1 cellular context compared by ENCODE assay signal in the genomic region with DNA sequence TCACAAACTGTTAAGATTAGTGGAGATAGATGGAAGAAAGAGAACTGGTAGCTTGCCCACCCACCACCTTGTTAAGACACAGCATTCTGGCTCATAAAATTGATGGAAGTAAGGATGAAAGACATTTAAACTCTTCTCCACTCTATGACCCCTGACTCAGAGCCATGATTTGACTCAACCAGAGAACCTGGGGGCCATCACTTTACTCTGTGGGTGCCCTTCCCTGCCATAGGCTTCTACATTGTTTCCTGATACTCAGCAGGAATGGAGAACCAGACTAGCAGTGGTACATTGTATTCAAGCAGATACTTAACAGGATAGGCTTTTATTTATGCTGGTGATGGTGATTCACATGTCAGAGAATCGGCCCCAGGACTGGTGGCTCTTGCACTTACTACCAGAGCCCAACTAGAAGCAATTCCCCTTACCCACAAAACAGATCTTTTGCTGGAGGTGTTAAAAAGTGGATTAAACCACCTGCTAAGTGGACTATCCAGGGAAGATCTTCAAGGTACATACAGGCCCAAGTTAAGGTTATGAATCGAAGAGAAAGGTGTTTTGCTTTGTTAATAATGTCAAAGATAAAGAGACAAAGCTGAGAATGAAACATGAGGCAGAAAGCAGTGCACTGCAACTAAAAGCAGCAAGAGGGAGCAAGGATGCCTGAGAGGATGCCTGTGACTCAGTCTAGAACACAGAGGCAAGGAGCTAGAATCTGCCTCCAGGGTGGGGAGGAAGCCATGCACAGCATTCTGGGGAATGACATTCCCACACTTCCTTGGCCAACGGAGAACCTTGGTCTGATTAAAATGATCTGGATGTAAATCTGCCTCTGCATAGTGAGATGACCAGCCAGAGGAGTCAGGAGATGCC.
TF ChIP-seq lines count a peak whose summit lies in the region.

No MANE protein-coding gene starts in this region.

TF ChIP-seq in H1, 55 proteins besides CTCF, POLR2A, EP300 and RAD21 (continued from another document):
- TF ChIP-seq, protein P1, sequence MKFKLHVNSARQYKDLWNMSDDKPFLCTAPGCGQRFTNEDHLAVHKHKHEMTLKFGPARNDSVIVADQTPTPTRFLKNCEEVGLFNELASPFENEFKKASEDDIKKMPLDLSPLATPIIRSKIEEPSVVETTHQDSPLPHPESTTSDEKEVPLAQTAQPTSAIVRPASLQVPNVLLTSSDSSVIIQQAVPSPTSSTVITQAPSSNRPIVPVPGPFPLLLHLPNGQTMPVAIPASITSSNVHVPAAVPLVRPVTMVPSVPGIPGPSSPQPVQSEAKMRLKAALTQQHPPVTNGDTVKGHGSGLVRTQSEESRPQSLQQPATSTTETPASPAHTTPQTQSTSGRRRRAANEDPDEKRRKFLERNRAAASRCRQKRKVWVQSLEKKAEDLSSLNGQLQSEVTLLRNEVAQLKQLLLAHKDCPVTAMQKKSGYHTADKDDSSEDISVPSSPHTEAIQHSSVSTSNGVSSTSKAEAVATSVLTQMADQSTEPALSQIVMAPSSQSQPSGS (IDR thresholded peaks at IDR 0.05; ENCODE audit: low read length): no peak
- TF ChIP-seq TCF12 (IDR thresholded peaks at IDR 0.05; ENCODE audit: low read depth, low read length) (no peak), MAFK (IDR thresholded peaks at IDR 0.05; ENCODE audit: low read depth, low read length) (no peak), TAF7 (optimal IDR thresholded peaks at IDR 0.05; ENCODE audit: borderline replicate concordance, low read depth, low read length) (no peak), EGR1 (IDR thresholded peaks at IDR 0.05; ENCODE audit: borderline replicate concordance, low read depth, low read length) (no peak), ASH2L (IDR thresholded peaks at IDR 0.05; ENCODE audit: low read length) (no peak), CBX5 (IDR thresholded peaks at IDR 0.05; ENCODE audit: low read depth, low read length) (no peak), BCL11A (IDR thresholded peaks at IDR 0.05; ENCODE audit: low read depth in 2 of 2, low read length in 2 of 2) (no peak), SP2 (IDR thresholded peaks at IDR 0.05; ENCODE audit: low read length) (no peak), RFX5 (IDR thresholded peaks at IDR 0.05; ENCODE audit: borderline replicate concordance, low read depth, low read length) (no peak), CREB1 (IDR thresholded peaks at IDR 0.05) (no peak), RXRA (IDR thresholded peaks at IDR 0.05; ENCODE audit: insufficient read depth, low read depth, low read length) (no peak), KDM4A (IDR thresholded peaks at IDR 0.05; ENCODE audit: low read depth, low read length, severe bottlenecking) (no peak), NANOG (IDR thresholded peaks at IDR 0.05; ENCODE audit: insufficient read depth, low read depth, low read length, poor library complexity, severe bottlenecking) (no peak), CTBP2 (IDR thresholded peaks at IDR 0.05; ENCODE audit: borderline replicate concordance, insufficient read depth, insufficient read length, low read length) (no peak), RNF2 (IDR thresholded peaks at IDR 0.05; ENCODE audit: borderline replicate concordance, low read depth, low read length, missing control alignments, poor library complexity, severe bottlenecking) (no peak), YY1 (IDR thresholded peaks at IDR 0.05; ENCODE audit: low read depth, low read length) (no peak)
TF ChIP-seq in H1: peak in this region for 0.
